ENCODE assay signal across 10 cellular contexts in genomic region chr4:114603455-114603854, GRCh38. TPM values are rescaled to one million over a fixed set of nuclear protein-coding genes. Genes with fewer than 3 reads are reported as not detected.
DNase-seq lines count a peak whose midpoint lies in the region; ATAC-seq, FAIRE-seq and TF ChIP-seq lines count a peak whose summit lies in the region.
"Had no signal": no experiment of that assay in that cellular context is flagged by ENCODE, and none has a peak within 500 bp of the region (broad histone marks: within the 10 kb centered on the region; RNA-seq: fewer than 3 reads in every experiment).

No MANE protein-coding gene starts in this region.

- no peak for FAIRE-seq in small intestine (lab: Jason Lieb, UNC)

- no peak for TF ChIP-seq CTCF in brain microvascular endothelial cell (IDR thresholded peaks at IDR 0.05; ENCODE audit: low read depth, low read length, missing control alignments)
- TF ChIP-seq CTCF in heart right ventricle (IDR thresholded peaks at IDR 0.05) = no peak

- DNase-seq in DMS153 (lab: John Stamatoyannopoulos, UW) (peak; percentile 10), DMS153 treated with DMSO at 0.1 percent for 48 hours (lab: John Stamatoyannopoulos, UW; ENCODE audit: unreplicated experiment) (no peak), Karpas-422 (peak; percentile 75), small intestine (peak; percentile 46), brain microvascular endothelial cell (no peak), medulla oblongata (ENCODE audit: extremely low spot score) (no peak), heart right ventricle (no peak)

- H3K36me3 ChIP-seq in Karpas-422 (ENCODE audit: insufficient read depth, low read length) (no peaks in the 10 kb centered on the region), small intestine (ENCODE audit: control insufficient read depth in 2 of 2, insufficient read depth in 2 of 2, low read length in 2 of 2) (no peaks in the 10 kb centered on the region), brain microvascular endothelial cell (replicated peaks) (no peaks in the 10 kb centered on the region), heart right ventricle (no peaks in the 10 kb centered on the region)

- no peaks in the 10 kb centered on the region for H3K9me2 ChIP-seq in Karpas-422 (replicated peaks; ENCODE audit: insufficient read depth, low read length)

- H3K27ac ChIP-seq in Karpas-422 (ENCODE audit: low read length) = no peak overlapping the region
- peak overlapping the region; percentile 1 to 27 for H3K27ac ChIP-seq in small intestine (ENCODE audit: low read depth in 1 of 2, low read length in 1 of 2)
- no peak overlapping the region for H3K27ac ChIP-seq in brain microvascular endothelial cell
- no peak overlapping the region for H3K27ac ChIP-seq in heart right ventricle
- H3K27ac ChIP-seq: 22Rv1, parathyroid adenoma had no signal

- ATAC-seq in HG02610 (IDR thresholded peaks at IDR 0.05; ENCODE audit: unreplicated experiment) (peak; percentile 90), heart right ventricle (no peak)

- no peaks in the 10 kb centered on the region for H3K9me3 ChIP-seq in Karpas-422 (ENCODE audit: low read length)
- no peaks in the 10 kb centered on the region for H3K9me3 ChIP-seq in small intestine (ENCODE audit: control insufficient read depth, low read depth)
- H3K9me3 ChIP-seq in heart right ventricle = no peaks in the 10 kb centered on the region

- H3K27me3 ChIP-seq in Karpas-422 (ENCODE audit: low read length) (no peaks in the 10 kb centered on the region), small intestine (ENCODE audit: control insufficient read depth in 2 of 2, insufficient read depth in 2 of 2, low read length in 2 of 2) (no peaks in the 10 kb centered on the region), brain microvascular endothelial cell (replicated peaks) (peaks cover 16% of the 10 kb centered on the region), heart right ventricle (peaks cover 0 to 31% (median 18%) of the 10 kb centered on the region in 7 donors)

- intact Hi-C loops in heart right ventricle (cut with DNase I) = no loop called here

- no peaks in the 10 kb centered on the region for H3K79me2 ChIP-seq in Karpas-422 (ENCODE audit: low read length)
- H3K79me2 ChIP-seq: parathyroid adenoma had no signal

- H3K9ac ChIP-seq in Karpas-422 (ENCODE audit: low read length) = no peak overlapping the region
- H3K9ac ChIP-seq: parathyroid adenoma had no signal

- in situ Hi-C loops in brain microvascular endothelial cell (cut with HindIII; ENCODE audit: low pct_ligation_motif_present, low sequenced_read_pairs) = no loop called here

- no peaks in the 10 kb centered on the region for H4K20me1 ChIP-seq in Karpas-422 (ENCODE audit: insufficient read depth, low read depth, low read length)

- H3K4me2 ChIP-seq in Karpas-422 (ENCODE audit: low read depth, low read length, poor library complexity, severe bottlenecking) = peak overlapping the region; percentile 49

- peaks cover 19% of the 10 kb centered on the region for H3K4me1 ChIP-seq in Karpas-422 (ENCODE audit: low read length)
- peaks cover 0 to 3% of the 10 kb centered on the region in 2 donors for H3K4me1 ChIP-seq in small intestine (ENCODE audit: control insufficient read depth in 2 of 2, insufficient read depth in 1 of 2, low read depth in 1 of 2, low read length in 1 of 2)
- H3K4me1 ChIP-seq in heart right ventricle = peaks cover 0 to 12% (median 6%) of the 10 kb centered on the region in 9 donors
- H3K4me1 ChIP-seq: parathyroid adenoma had no signal

- H3K4me3 ChIP-seq in Karpas-422 (ENCODE audit: low read length) (no peak overlapping the region), small intestine (ENCODE audit: low read depth in 1 of 2, low read length in 2 of 2) (peak overlapping the region in 1 of 2 donors; percentile 36), brain microvascular endothelial cell (ENCODE audit: low read depth, low read length) (no peak overlapping the region), heart right ventricle (no peak overlapping the region)

- no peak overlapping the region for H2AFZ ChIP-seq in Karpas-422 (ENCODE audit: low read length)
- H2AFZ ChIP-seq: parathyroid adenoma had no signal

- 3 to 43% (median 11%) methylated on average over 4 of the region's 4 CpGs for WGBS in small intestine, 3 donors
- 78 to 87% methylated on average over 4 of the region's 4 CpGs for WGBS in heart right ventricle, 2 donors

RNA-seq across cellular contexts. Expression of gene UGT8, which starts 4.8 kb away (rescaled TPM):
- not detected in 2 replicates for total RNA-seq in Karpas-422 (2014; rRNA removed; shearing (Covaris generic); ENCODE audit: low replicate concordance)
- 10 to 100 TPM in 1 of 3 donors, 1 to 10 TPM in 2; 7.6 to 18.9 (median 7.8) TPM for polyA plus RNA-seq in small intestine
- total RNA-seq in heart right ventricle = under 1 TPM in 2 of 10 donors, not detected in 8; 0.09 to 0.13 TPM
- polyA plus RNA-seq in heart right ventricle = under 1 TPM in 1 of 2 donors, not detected in 1; 0.04 TPM

Comparison
In these comparisons a context has a peak if more than half of its experiments do, and no peak if none do; other contexts are left out.
1. DNase-seq: peak in DMS153 (single experiment), Karpas-422 (single experiment) and small intestine (single experiment); none in DMS153 treated with DMSO at 0.1 percent for 48 hours (single experiment), brain microvascular endothelial cell (single experiment), medulla oblongata (single experiment) and heart right ventricle (0 of 2).
2. H3K27ac ChIP-seq: peak in small intestine (2 of 2); none in Karpas-422 (single experiment), brain microvascular endothelial cell (single experiment) and heart right ventricle (0 of 10).